In the genomic region with DNA sequence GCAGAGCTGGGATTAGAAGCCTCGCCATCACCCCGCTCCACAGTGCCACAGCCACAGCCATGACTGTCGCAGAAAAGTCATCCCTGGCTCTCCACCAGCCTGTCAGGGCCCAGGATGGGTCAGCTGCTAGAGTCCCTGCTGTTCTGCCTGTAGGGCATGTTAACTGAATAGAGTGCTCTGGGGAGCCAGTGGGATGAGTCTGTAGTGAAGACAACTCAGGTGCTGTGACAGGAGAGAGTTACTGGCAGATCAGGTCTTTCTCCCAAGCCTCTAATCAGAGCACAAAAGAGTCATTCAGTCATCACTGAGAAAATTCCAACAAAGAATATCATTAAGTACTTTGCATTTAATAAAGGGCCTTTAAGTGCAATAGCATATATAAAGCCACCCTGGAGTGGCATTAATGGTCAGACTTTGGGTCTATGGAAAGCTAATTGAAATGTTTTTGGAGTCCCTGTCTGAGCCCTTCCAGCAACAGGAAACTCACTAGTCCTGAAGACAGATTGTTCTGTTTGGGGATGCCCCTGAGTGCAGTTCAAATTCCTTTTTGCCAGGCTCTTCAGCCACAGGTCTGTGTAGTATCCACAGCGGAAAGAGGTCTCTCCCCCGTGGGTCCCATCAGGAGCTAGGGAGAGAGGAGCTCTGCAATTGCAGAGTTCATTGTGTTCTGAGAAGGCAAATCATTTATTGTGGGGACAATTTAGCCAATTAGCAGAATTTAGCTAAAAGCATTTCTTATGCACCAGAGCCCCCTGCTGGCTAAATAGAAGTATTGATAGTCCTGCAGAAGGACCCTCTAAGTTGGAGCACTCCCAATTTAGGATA, we compare ENCODE assay signal across 8 cellular contexts. TPM values are rescaled to one million over a fixed set of nuclear protein-coding genes. Genes with fewer than 3 reads are reported as not detected.
DNase-seq lines count a peak whose midpoint lies in the region; ATAC-seq lines count a peak whose summit lies in the region.

No MANE protein-coding gene starts in this region.

- no peak overlapping the region for H3K4me3 ChIP-seq in CD4-positive, alpha-beta memory T cell (ENCODE audit: low read length in 2 of 2)
- H3K4me3 ChIP-seq in GM23248 = no peak overlapping the region

- peak in 4 of 5 donors; percentile 24 to 37 (median 33) for DNase-seq in CD4-positive, alpha-beta memory T cell
- DNase-seq in GM23248 (peak; percentile 76), NCI-H2227 (lab: John Stamatoyannopoulos, UW; ENCODE audit: unreplicated experiment) (peak; percentile 51), globus pallidus (ENCODE audit: low spot score) (peak; percentile 66), renal cortical epithelial cell (ENCODE audit: low read depth) (peak; percentile 58), cortex of kidney (lab: John Stamatoyannopoulos, UW) (no peak)
- DNase-seq in activated CD8-positive, alpha-beta T cell treated with anti-CD3 and anti-CD28 coated beads, Interleukin-2, amount 10 ng/mL, durations not matched to agents 7 days and 5 days = peak; percentile 40

- no peaks in the 10 kb centered on the region for H3F3A ChIP-seq in GM23248 (ENCODE audit: insufficient read depth)

- peaks cover 0 to 5% of the 10 kb centered on the region in 2 donors for H3K36me3 Mint-ChIP-seq in CD4-positive, alpha-beta memory T cell
- H3K36me3 Mint-ChIP-seq in activated CD8-positive, alpha-beta T cell treated with anti-CD3 and anti-CD28 coated beads, Interleukin-2, amount 10 ng/mL, durations not matched to agents 7 days and 5 days (ENCODE audit: low read depth) = no peaks in the 10 kb centered on the region

- H3K27ac Mint-ChIP-seq in CD4-positive, alpha-beta memory T cell = no peak overlapping the region
- no peak overlapping the region for H3K27ac Mint-ChIP-seq in activated CD8-positive, alpha-beta T cell treated with anti-CD3 and anti-CD28 coated beads, Interleukin-2, amount 10 ng/mL, durations not matched to agents 7 days and 5 days

- H4K20me1 ChIP-seq in GM23248 (ENCODE audit: insufficient read depth) = no peaks in the 10 kb centered on the region

- H3K4me1 Mint-ChIP-seq in CD4-positive, alpha-beta memory T cell = no peaks in the 10 kb centered on the region
- H3K4me1 Mint-ChIP-seq in activated CD8-positive, alpha-beta T cell treated with anti-CD3 and anti-CD28 coated beads, Interleukin-2, amount 10 ng/mL, durations not matched to agents 7 days and 5 days (ENCODE audit: low read depth) = no peaks in the 10 kb centered on the region

- H3K36me3 ChIP-seq in CD4-positive, alpha-beta memory T cell (ENCODE audit: insufficient read depth, low read length) = no peaks in the 10 kb centered on the region
- no peaks in the 10 kb centered on the region for H3K36me3 ChIP-seq in GM23248 (ENCODE audit: low read depth)

- CTCF ChIA-PET in CD4-positive, alpha-beta memory T cell (lab: Charles Lee; ENCODE audit: partially characterized antibody) = interaction anchor here (0.7 to 3.5 kb wide), 12 partner anchors 10 to 434 kb away, joined by 3 to 26 read pairs (median 4); no protein-coding TSS in a partner anchor
- CTCF ChIA-PET in activated CD8-positive, alpha-beta T cell treated with anti-CD3 and anti-CD28 coated beads, Interleukin-2, amount 10 ng/mL, durations not matched to agents 7 days and 5 days (lab: Charles Lee) = interaction anchor here (1.0 to 2.3 kb wide), 8 partner anchors 9 to 434 kb away, joined by 3 to 14 read pairs (median 4); no protein-coding TSS in a partner anchor

- H2AFZ ChIP-seq in GM23248 = no peak overlapping the region

- no peak overlapping the region for H3K9ac ChIP-seq in GM23248

- no peaks in the 10 kb centered on the region for H3K9me3 ChIP-seq in CD4-positive, alpha-beta memory T cell (ENCODE audit: control insufficient read depth in 1 of 2, low read length in 2 of 2)
- H3K9me3 ChIP-seq in GM23248 (ENCODE audit: low read depth) = no peaks in the 10 kb centered on the region

- 39 to 41% methylated on average over 5 of the region's 5 CpGs for WGBS in GM23248 (ENCODE audit: low coverage in 1 of 2, low lambda C conversion rate in 2 of 2, missing lambda C conversion rate in 2 of 2), 2 experiments

- H3K27me3 Mint-ChIP-seq in CD4-positive, alpha-beta memory T cell = peaks cover 17 to 35% of the 10 kb centered on the region in 2 donors
- peaks cover 19% of the 10 kb centered on the region for H3K27me3 Mint-ChIP-seq in activated CD8-positive, alpha-beta T cell treated with anti-CD3 and anti-CD28 coated beads, Interleukin-2, amount 10 ng/mL, durations not matched to agents 7 days and 5 days (ENCODE audit: low read depth)

- H3K27ac ChIP-seq in CD4-positive, alpha-beta memory T cell (ENCODE audit: low read depth, low read length) = no peak overlapping the region
- no peak overlapping the region for H3K27ac ChIP-seq in GM23248

- H3K27me3 ChIP-seq in CD4-positive, alpha-beta memory T cell (ENCODE audit: insufficient read depth, low read length) = peaks cover 8% of the 10 kb centered on the region
- H3K27me3 ChIP-seq in GM23248 (replicated peaks; ENCODE audit: insufficient read depth) = peaks cover 19% of the 10 kb centered on the region

- ATAC-seq in activated CD8-positive, alpha-beta T cell treated with anti-CD3 and anti-CD28 coated beads, Interleukin-2, amount 10 ng/mL, durations not matched to agents 7 days and 5 days = no peak
- no peak for ATAC-seq in GM21447 (IDR thresholded peaks at IDR 0.05; ENCODE audit: unreplicated experiment)

- POLR2A ChIA-PET in CD4-positive, alpha-beta memory T cell (lab: Charles Lee; ENCODE audit: partially characterized antibody) = interaction anchor here (0.6 kb wide), 1 partner anchor 15 kb away, joined by 3 read pairs; no protein-coding TSS in a partner anchor
- POLR2A ChIA-PET in activated CD8-positive, alpha-beta T cell treated with anti-CD3 and anti-CD28 coated beads, Interleukin-2, amount 10 ng/mL, durations not matched to agents 7 days and 5 days (lab: Charles Lee) = no interaction called here

- H3K9me2 ChIP-seq in GM23248 (ENCODE audit: insufficient read depth) = no peaks in the 10 kb centered on the region

- peaks cover 5 to 31% (median 21%) of the 10 kb centered on the region in 8 donors for H3K9me3 Mint-ChIP-seq in CD4-positive, alpha-beta memory T cell
- H3K9me3 Mint-ChIP-seq in activated CD8-positive, alpha-beta T cell treated with anti-CD3 and anti-CD28 coated beads, Interleukin-2, amount 10 ng/mL, durations not matched to agents 7 days and 5 days (ENCODE audit: insufficient read depth) = peaks cover 10% of the 10 kb centered on the region

- intact Hi-C loops in CD4-positive, alpha-beta memory T cell (cut with micrococcal nuclease) = loop anchor here (1.0 kb wide), 1 partner anchor 99 kb away; no protein-coding TSS in a partner anchor

- in situ Hi-C loops in GM23248 (cut with MboI) = loop anchor here (10.0 to 25.0 kb wide), 3 partner anchors 281 to 557 kb away; no protein-coding TSS in a partner anchor

- H3K79me2 ChIP-seq in GM23248 (ENCODE audit: insufficient read depth) = no peaks in the 10 kb centered on the region

- H3K4me3 Mint-ChIP-seq in CD4-positive, alpha-beta memory T cell = no peak overlapping the region
- no peak overlapping the region for H3K4me3 Mint-ChIP-seq in activated CD8-positive, alpha-beta T cell treated with anti-CD3 and anti-CD28 coated beads, Interleukin-2, amount 10 ng/mL, durations not matched to agents 7 days and 5 days

- H3K4me1 ChIP-seq in CD4-positive, alpha-beta memory T cell (ENCODE audit: insufficient read depth, low read length) = no peaks in the 10 kb centered on the region
- H3K4me1 ChIP-seq in GM23248 (ENCODE audit: insufficient read depth) = no peaks in the 10 kb centered on the region

- H3K4me2 ChIP-seq in GM23248 (ENCODE audit: unreplicated experiment) = no peak overlapping the region

RNA-seq across cellular contexts. Expression of gene C14orf132, which starts 45.2 kb away (rescaled TPM):
- 10 to 100 TPM; 18.2 to 20.6 TPM for total RNA-seq in CD4-positive, alpha-beta memory T cell
- polyA plus RNA-seq in CD4-positive, alpha-beta memory T cell = 1 to 10 TPM; 1.2 to 1.3 TPM
- total RNA-seq in GM23248 (2014; rRNA removed; shearing (Covaris generic)) = 18.6 TPM in 2 replicates
- 25.7 and 26.2 TPM in 2 replicates for polyA plus RNA-seq in GM23248 (2016; fragmentation: Nextera tagmentation; extraction: Ambion mirVana)
- under 1 TPM; 0.42 to 0.50 TPM for total RNA-seq in activated CD8-positive, alpha-beta T cell treated with anti-CD3 and anti-CD28 coated beads, Interleukin-2, amount 10 ng/mL, durations not matched to agents 7 days and 5 days
- 0.87 and 22.5 TPM in 2 replicates for total RNA-seq in renal cortical epithelial cell
